Comparison of ENCODE assay signal across 1 cellular context in the genomic region with DNA sequence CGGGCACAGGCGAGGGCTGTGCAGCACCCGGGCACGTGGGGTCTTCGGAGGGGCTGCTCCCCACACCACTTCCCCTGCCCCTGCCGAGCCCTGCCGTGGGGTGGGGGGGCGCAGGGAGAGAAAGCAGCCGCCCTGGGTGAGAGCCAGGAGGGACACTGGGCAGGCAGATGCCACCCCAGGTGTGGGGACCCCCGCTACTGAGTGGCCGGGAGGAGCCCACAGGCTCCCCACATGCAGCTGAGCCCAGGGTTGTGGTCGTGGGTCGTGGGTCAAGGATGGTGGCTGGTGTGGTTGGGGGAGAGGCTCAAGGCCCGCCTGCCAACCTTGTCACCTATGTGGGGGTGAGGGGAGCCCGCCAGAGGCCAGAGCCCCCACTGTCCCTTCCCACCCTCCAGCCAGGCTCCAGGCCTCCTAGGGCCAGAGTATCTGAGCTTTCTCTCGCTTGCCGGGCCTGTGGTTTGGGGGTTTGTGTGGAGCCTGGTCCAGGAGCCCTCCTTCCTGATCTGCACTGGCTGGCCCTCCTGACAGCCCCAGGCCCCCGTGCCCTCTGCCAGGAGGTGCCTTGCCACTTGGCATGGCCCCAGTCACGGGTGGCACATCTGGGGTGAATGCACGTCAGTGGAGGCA.
TF ChIP-seq lines count a peak whose summit lies in the region.

No MANE protein-coding gene starts in this region.

TF ChIP-seq in GM12878, 131 proteins besides CTCF, POLR2A, EP300 and RAD21:
- no peak for TF ChIP-seq ZBED1 (IDR thresholded peaks at IDR 0.05; ENCODE audit: borderline replicate concordance)
- TF ChIP-seq HDAC6 (IDR thresholded peaks at IDR 0.05; ENCODE audit: unreplicated experiment): no peak
- TF ChIP-seq BCLAF1 (IDR thresholded peaks at IDR 0.05): no peak
- no peak for TF ChIP-seq ASH2L (IDR thresholded peaks at IDR 0.05; ENCODE audit: borderline replicate concordance, low read depth)
